ENCODE assay signal across 25 cellular contexts in genomic region chr20:15675151-15675550, GRCh38.
"Had no signal": no experiment of that assay in that cellular context is flagged by ENCODE, and none has a peak within 500 bp of the region (broad histone marks: within the 10 kb centered on the region; RNA-seq: fewer than 3 reads in every experiment).

No MANE protein-coding gene starts in this region.

- H3K4me1 ChIP-seq: breast epithelium, Peyer's patch had no signal

- H3K4me3 ChIP-seq: ascending aorta, breast epithelium, Peyer's patch, SJSA1 had no signal

- H3K4me3 Mint-ChIP-seq: activated CD8-positive, alpha-beta T cell treated with anti-CD3 and anti-CD28 coated beads for 36 hours; activated naive CD4-positive, alpha-beta T cell treated with anti-CD3 and anti-CD28 coated beads, Interleukin-2, amount 50 U/mL, for 24 hours; activated naive CD8-positive, alpha-beta T cell treated with anti-CD3 and anti-CD28 coated beads, Interleukin-2, amount 10 ng/mL, durations not matched to agents 7 days and 5 days had no signal

- H3K27me3 Mint-ChIP-seq: activated CD8-positive, alpha-beta T cell treated with anti-CD3 and anti-CD28 coated beads for 36 hours; activated naive CD4-positive, alpha-beta T cell treated with anti-CD3 and anti-CD28 coated beads, Interleukin-2, amount 50 U/mL, for 24 hours; activated naive CD8-positive, alpha-beta T cell treated with anti-CD3 and anti-CD28 coated beads, Interleukin-2, amount 10 ng/mL, durations not matched to agents 7 days and 5 days had no signal

- H3K27ac ChIP-seq: breast epithelium, Peyer's patch, SJSA1, WERI-Rb-1 had no signal

- H3K4me1 Mint-ChIP-seq: activated naive CD4-positive, alpha-beta T cell treated with anti-CD3 and anti-CD28 coated beads, Interleukin-2, amount 50 U/mL, for 24 hours; activated naive CD8-positive, alpha-beta T cell treated with anti-CD3 and anti-CD28 coated beads, Interleukin-2, amount 10 ng/mL, durations not matched to agents 7 days and 5 days had no signal

- H3K9me3 Mint-ChIP-seq: activated CD8-positive, alpha-beta T cell treated with anti-CD3 and anti-CD28 coated beads for 36 hours had no signal

- H3K9me3 ChIP-seq: ascending aorta, breast epithelium, Peyer's patch, SJSA1 had no signal

- H3K27me3 ChIP-seq: ascending aorta, breast epithelium, Peyer's patch, SJSA1 had no signal

- H3K27ac Mint-ChIP-seq: activated CD8-positive, alpha-beta T cell treated with anti-CD3 and anti-CD28 coated beads for 36 hours; activated naive CD4-positive, alpha-beta T cell treated with anti-CD3 and anti-CD28 coated beads, Interleukin-2, amount 50 U/mL, for 24 hours; activated naive CD8-positive, alpha-beta T cell treated with anti-CD3 and anti-CD28 coated beads, Interleukin-2, amount 10 ng/mL, durations not matched to agents 7 days and 5 days; activated T-helper 2 cell treated with anti-CD3 and anti-CD28 coated beads, Interferon-gamma antibody, Interleukin-2, Interleukin-4, amounts not matched to agents 10 μg/mL and 5 μg/mL and 100 μg/mL, durations not matched to agents 14 hours and 24 hours and 36 hours had no signal

- H3K36me3 Mint-ChIP-seq: activated naive CD4-positive, alpha-beta T cell treated with anti-CD3 and anti-CD28 coated beads, Interleukin-2, amount 50 U/mL, for 24 hours; activated naive CD8-positive, alpha-beta T cell treated with anti-CD3 and anti-CD28 coated beads, Interleukin-2, amount 10 ng/mL, durations not matched to agents 7 days and 5 days had no signal

- H3K36me3 ChIP-seq: ascending aorta, breast epithelium, Peyer's patch, SJSA1, WERI-Rb-1 had no signal

- DNase-seq: activated CD4-positive, alpha-beta T cell treated with anti-CD3 and anti-CD28 coated beads for 1 hour; activated CD4-positive, alpha-beta T cell treated with anti-CD3 and anti-CD28 coated beads for 48 hours; activated CD4-positive, CD25-positive, alpha-beta regulatory T cell; activated CD8-positive, alpha-beta T cell treated with anti-CD3 and anti-CD28 coated beads for 36 hours; activated gamma-delta T cell; activated naive CD4-positive, alpha-beta T cell treated with Interleukin-2 at 50 U/mL for 16 hours; activated naive CD8-positive, alpha-beta T cell treated with anti-CD3 and anti-CD28 coated beads, Interleukin-2, amount 10 ng/mL, durations not matched to agents 7 days and 5 days; activated T-cell treated with anti-CD3 and anti-CD28 coated beads, Interleukin-2, amount 50 U/mL, for 1 hour; amygdala; Karpas-422; KBM-7; NCI-H1048; NCI-H187 treated with DMSO at 0.1 percent for 48 hours; NCI-H2081; NCI-H226; Peyer's patch; RPMI8226; SHP77 treated with DMSO at 0.1 percent for 48 hours; T1000; WERI-Rb-1 had no signal
